1 cellular context compared by ENCODE assay signal in the genomic region with DNA sequence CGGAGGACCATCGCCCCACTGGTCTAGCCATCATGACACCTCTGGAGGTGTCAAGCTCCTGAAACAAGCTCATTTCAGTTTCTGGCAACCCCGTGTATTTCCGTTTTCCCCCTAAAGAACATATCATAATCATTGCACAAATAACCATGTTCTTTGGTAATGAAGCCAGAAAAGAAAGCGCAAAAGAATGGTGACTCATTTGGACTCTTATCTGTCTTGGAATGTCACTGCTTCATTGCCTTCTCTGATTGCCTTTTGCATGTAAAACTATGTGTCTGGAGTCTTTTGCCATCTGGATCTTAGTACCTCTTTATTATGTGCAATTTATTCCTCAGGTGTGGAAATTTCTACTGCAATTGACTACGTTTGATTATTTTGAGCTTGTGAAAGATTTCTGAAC.
TF ChIP-seq lines count a peak whose summit lies in the region.

No MANE protein-coding gene starts in this region.

TF ChIP-seq in K562, 482 proteins besides CTCF, POLR2A, EP300 and RAD21 (continued from another document):
- TF ChIP-seq, protein P1, sequence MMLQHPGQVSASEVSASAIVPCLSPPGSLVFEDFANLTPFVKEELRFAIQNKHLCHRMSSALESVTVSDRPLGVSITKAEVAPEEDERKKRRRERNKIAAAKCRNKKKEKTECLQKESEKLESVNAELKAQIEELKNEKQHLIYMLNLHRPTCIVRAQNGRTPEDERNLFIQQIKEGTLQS (IDR thresholded peaks at IDR 0.05): peak; percentile 86
- TF ChIP-seq, protein P1 (CRISPR knock-in tag; conservative IDR thresholded peaks at IDR 0.05): no peak
- no peak for TF ChIP-seq RBM39 (optimal IDR thresholded peaks at IDR 0.05; ENCODE audit: low read depth, low read length)
- peak in 1 of 2 experiments; percentile 71; a peak in 1 of 4 replicates for TF ChIP-seq RCOR1 (IDR thresholded peaks at IDR 0.05; ENCODE audit: borderline replicate concordance in 1 of 2, low read depth in 2 of 2, low read length in 2 of 2)
- TF ChIP-seq DPF2 (IDR thresholded peaks at IDR 0.05): peak; percentile 73
- TF ChIP-seq JUND (IDR thresholded peaks at IDR 0.05; ENCODE audit: borderline replicate concordance, low read depth, low read length): peak; percentile 90
- TF ChIP-seq JUND (tag; IDR thresholded peaks at IDR 0.05; ENCODE audit: borderline replicate concordance, low read depth, low read length): peak; percentile 89
- TF ChIP-seq FOSL1 (tag; conservative IDR thresholded peaks at IDR 0.05): peak; percentile 88
- peak; percentile 82 for TF ChIP-seq JUN (IDR thresholded peaks at IDR 0.05; ENCODE audit: borderline replicate concordance, low read depth, low read length)
- TF ChIP-seq JUN (CRISPR knock-in tag; IDR thresholded peaks at IDR 0.05; ENCODE audit: borderline replicate concordance): no peak
- TF ChIP-seq RFX5 (IDR thresholded peaks at IDR 0.05; ENCODE audit: low read depth, low read length): no peak
- TF ChIP-seq ZFP36 (IDR thresholded peaks at IDR 0.05; ENCODE audit: low read depth, low read length, partially characterized antibody): peak; percentile 22
- TF ChIP-seq EWSR1 (IDR thresholded peaks at IDR 0.05; ENCODE audit: borderline replicate concordance, low read depth, partially characterized antibody): no peak
